In genomic region chr11:67507891-67508485, GRCh38 we compare ENCODE assay signal across 8 cellular contexts. TPM values are rescaled to one million over a fixed set of nuclear protein-coding genes. Genes with fewer than 3 reads are reported as not detected.
A peak's percentile ranks its signal among the peaks of the same experiment; 100 is the strongest.
DNase-seq lines count a peak whose midpoint lies in the region; ATAC-seq and TF ChIP-seq lines count a peak whose summit lies in the region.

CDK2AP2 (minus strand) TSS chr11:67508162; CDS start chr11:67508082, 80 bp downstream.

- H3K4me1 ChIP-seq in DOHH2 (ENCODE audit: control insufficient read depth, low read length) (peaks cover 36% of the 10 kb centered on the region), GM23338 (ENCODE audit: insufficient read depth) (peaks cover 27% of the 10 kb centered on the region)
- peaks cover 40 to 43% of the 10 kb centered on the region in 2 donors for H3K4me1 ChIP-seq in naive thymus-derived CD4-positive, alpha-beta T cell (ENCODE audit: control insufficient read depth in 2 of 2, insufficient read depth in 2 of 2, low read length in 2 of 2)

- peaks cover 7% of the 10 kb centered on the region for H3K36me3 Mint-ChIP-seq in GM23338 (ENCODE audit: low read depth)
- H3K36me3 Mint-ChIP-seq in naive thymus-derived CD4-positive, alpha-beta T cell, result peaks cover 0 to 14% (median 0%) of the 10 kb centered on the region in 5 donors
- H3K36me3 Mint-ChIP-seq in stimulated activated naive B cell treated with anti-CD40 and anti-IgM and Interleukin-4, amounts not matched to agents 10 μg/mL and 1 μg/mL and 100 μg/mL, for 72 hours, result peaks cover 7 to 14% of the 10 kb centered on the region in 2 donors

- H3K4me3 Mint-ChIP-seq in GM23338, result peak within 1 kb of the TSS; percentile 73
- peak within 1 kb of the TSS; percentile 89 to 95 (median 90) for H3K4me3 Mint-ChIP-seq in naive thymus-derived CD4-positive, alpha-beta T cell
- H3K4me3 Mint-ChIP-seq in stimulated activated naive B cell treated with anti-CD40 and anti-IgM and Interleukin-4, amounts not matched to agents 10 μg/mL and 1 μg/mL and 100 μg/mL, for 72 hours, result peak within 1 kb of the TSS; percentile 85 to 87

- CTCF ChIA-PET in naive thymus-derived CD4-positive, alpha-beta T cell (lab: Charles Lee), result interaction anchor here (1.0 to 1.1 kb wide), 2 partner anchors 88 to 119 kb away, joined by 3 to 4 read pairs; no protein-coding TSS in a partner anchor

- peaks cover 16% of the 10 kb centered on the region for H3K27me3 Mint-ChIP-seq in GM23338 (ENCODE audit: insufficient read depth, low read depth, poor library complexity)
- peaks cover 0 to 18% (median 0%) of the 10 kb centered on the region in 5 donors for H3K27me3 Mint-ChIP-seq in naive thymus-derived CD4-positive, alpha-beta T cell
- H3K27me3 Mint-ChIP-seq in stimulated activated naive B cell treated with anti-CD40 and anti-IgM and Interleukin-4, amounts not matched to agents 10 μg/mL and 1 μg/mL and 100 μg/mL, for 72 hours, result peaks cover 7 to 12% of the 10 kb centered on the region in 2 donors

- peak; percentile 100 for DNase-seq in GM23338 (ENCODE audit: low spot score)
- peak; percentile 99 for DNase-seq in LHCN-M2 (ENCODE audit: low read depth)
- DNase-seq in RPMI8226, result peak; percentile 100
- DNase-seq in activated T-helper 1 cell treated with anti-CD3 and anti-CD28 coated beads, Interleukin-2, amount 50 U/mL, for 16 hours (ENCODE audit: low read depth in 1 of 2, low spot score in 1 of 2), result peak; percentile 91 to 97
- DNase-seq in fibroblast of gingiva (ENCODE audit: low read depth), result peak; percentile 100
- peak in 8 of 9 donors; percentile 89 to 97 (median 96) for DNase-seq in naive thymus-derived CD4-positive, alpha-beta T cell
- DNase-seq in stimulated activated naive B cell treated with anti-CD40 and anti-IgM and Interleukin-4, amounts not matched to agents 10 μg/mL and 1 μg/mL and 100 μg/mL, for 72 hours, result peak; percentile 98

- H3K36me3 ChIP-seq in DOHH2 (ENCODE audit: control insufficient read depth, low read length), result peaks cover 16% of the 10 kb centered on the region
- no peaks in the 10 kb centered on the region for H3K36me3 ChIP-seq in GM23338 (ENCODE audit: insufficient read depth)
- peaks cover 0 to 9% (median 0%) of the 10 kb centered on the region in 3 experiments for H3K36me3 ChIP-seq in naive thymus-derived CD4-positive, alpha-beta T cell (ENCODE audit: control insufficient read depth in 2 of 3, insufficient read depth in 3 of 3, low read length in 3 of 3)

- peak within 1 kb of the TSS; percentile 83 for H3K4me2 ChIP-seq in DOHH2 (ENCODE audit: low read length)
- peak within 1 kb of the TSS; percentile 95 for H3K4me2 ChIP-seq in GM23338

- intact Hi-C loops in naive thymus-derived CD4-positive, alpha-beta T cell (cut with micrococcal nuclease), result loop anchor here (1.0 to 5.0 kb wide), 18 partner anchors 39 to 1191 kb away; partner anchors contain the start of genes NDUFV1 (in 2 of the 2), RPS6KB2 (in 2 of the 2), ANKRD13D (in 1 of the 2) and CD248 (in 1 of the 2)

- H3K27ac Mint-ChIP-seq in GM23338, result peak within 1 kb of the TSS; percentile 93
- peak within 1 kb of the TSS; percentile 87 to 98 (median 96) for H3K27ac Mint-ChIP-seq in naive thymus-derived CD4-positive, alpha-beta T cell
- H3K27ac Mint-ChIP-seq in stimulated activated naive B cell treated with anti-CD40 and anti-IgM and Interleukin-4, amounts not matched to agents 10 μg/mL and 1 μg/mL and 100 μg/mL, for 72 hours, result peak within 1 kb of the TSS; percentile 91

- H3K79me2 ChIP-seq in DOHH2 (ENCODE audit: control insufficient read depth, low read length) (peaks cover 44% of the 10 kb centered on the region), GM23338 (replicated peaks; ENCODE audit: insufficient read depth) (peaks cover 5% of the 10 kb centered on the region; the same call in 1 of the 2 replicates)

- peak within 1 kb of the TSS; percentile 68 for H3K27ac ChIP-seq in DOHH2 (ENCODE audit: low read depth, low read length)
- H3K27ac ChIP-seq in GM23338 (ENCODE audit: low read depth), result peak within 1 kb of the TSS; percentile 92
- H3K27ac ChIP-seq in naive thymus-derived CD4-positive, alpha-beta T cell (ENCODE audit: low read depth, low read length), result peak within 1 kb of the TSS; percentile 96

- peak within 1 kb of the TSS; percentile 94 for H2AFZ ChIP-seq in GM23338

- POLR2A ChIA-PET in naive thymus-derived CD4-positive, alpha-beta T cell (lab: Charles Lee), result interaction anchor here (0.6 to 2.4 kb wide), 14 partner anchors 22 to 664 kb away, joined by 3 to 14 read pairs (median 4); partner anchors contain the start of genes AIP, POLD4, PPP1CA and RAD9A

- peak within 1 kb of the TSS; percentile 89 for H3K4me3 ChIP-seq in DOHH2 (ENCODE audit: low read length)
- H3K4me3 ChIP-seq in GM23338, result peak within 1 kb of the TSS; percentile 86
- peak within 1 kb of the TSS; percentile 91 for H3K4me3 ChIP-seq in naive thymus-derived CD4-positive, alpha-beta T cell (ENCODE audit: low read length)

- H3K9me3 Mint-ChIP-seq in GM23338, result peaks cover 3% of the 10 kb centered on the region; the same call in 1 of the 3 replicates
- peaks cover 0 to 5% (median 0%) of the 10 kb centered on the region in 11 donors for H3K9me3 Mint-ChIP-seq in naive thymus-derived CD4-positive, alpha-beta T cell
- no peaks in the 10 kb centered on the region for H3K9me3 Mint-ChIP-seq in stimulated activated naive B cell treated with anti-CD40 and anti-IgM and Interleukin-4, amounts not matched to agents 10 μg/mL and 1 μg/mL and 100 μg/mL, for 72 hours

- H4K20me1 ChIP-seq in DOHH2 (ENCODE audit: control insufficient read depth, insufficient read depth, low read depth, low read length) (peaks cover 6% of the 10 kb centered on the region; the same call in 1 of the 2 replicates), GM23338 (replicated peaks; ENCODE audit: insufficient read depth) (peaks cover 12% of the 10 kb centered on the region)

- TF ChIP-seq CTCF in DOHH2 (IDR thresholded peaks at IDR 0.05; ENCODE audit: low read depth, low read length, poor library complexity, severe bottlenecking), result no peak
- no peak for TF ChIP-seq CTCF in GM23338 (conservative IDR thresholded peaks at IDR 0.05; ENCODE audit: low read depth in 2 of 2)

- peak; percentile 78 for ATAC-seq in GM23338
- peak; percentile 81 for ATAC-seq in naive thymus-derived CD4-positive, alpha-beta T cell
- peak; percentile 76 to 79 for ATAC-seq in stimulated activated naive B cell treated with anti-CD40 and anti-IgM and Interleukin-4, amounts not matched to agents 10 μg/mL and 1 μg/mL and 100 μg/mL, for 72 hours (replicated peaks)

- peaks cover 14% of the 10 kb centered on the region; the same call in 1 of the 2 replicates for H3K27me3 ChIP-seq in DOHH2 (ENCODE audit: control insufficient read depth, low read length)
- H3K27me3 ChIP-seq in GM23338 (ENCODE audit: insufficient read depth), result no peaks in the 10 kb centered on the region; the same call in 1 of the 2 replicates
- no peaks in the 10 kb centered on the region for H3K27me3 ChIP-seq in naive thymus-derived CD4-positive, alpha-beta T cell (ENCODE audit: control insufficient read depth in 2 of 2, insufficient read depth in 2 of 2, low read length in 2 of 2)

- H3K9me2 ChIP-seq in DOHH2 (replicated peaks; ENCODE audit: control insufficient read depth, low read length), result no peaks in the 10 kb centered on the region
- no peaks in the 10 kb centered on the region for H3K9me2 ChIP-seq in GM23338 (ENCODE audit: insufficient read depth)

- H3K9me3 ChIP-seq in DOHH2 (ENCODE audit: control insufficient read depth, insufficient read depth, low read length), result no peaks in the 10 kb centered on the region
- no peaks in the 10 kb centered on the region for H3K9me3 ChIP-seq in naive thymus-derived CD4-positive, alpha-beta T cell (ENCODE audit: control insufficient read depth in 2 of 3, low read length in 3 of 3)

- H3K4me1 Mint-ChIP-seq in GM23338, result peaks cover 23% of the 10 kb centered on the region
- H3K4me1 Mint-ChIP-seq in naive thymus-derived CD4-positive, alpha-beta T cell, result peaks cover 26 to 45% (median 36%) of the 10 kb centered on the region in 7 donors
- peaks cover 32 to 51% of the 10 kb centered on the region in 2 donors for H3K4me1 Mint-ChIP-seq in stimulated activated naive B cell treated with anti-CD40 and anti-IgM and Interleukin-4, amounts not matched to agents 10 μg/mL and 1 μg/mL and 100 μg/mL, for 72 hours

- H3F3A ChIP-seq in DOHH2 (ENCODE audit: control insufficient read depth, insufficient read depth) (peaks cover 4% of the 10 kb centered on the region), GM23338 (replicated peaks; ENCODE audit: low read depth) (peaks cover 16% of the 10 kb centered on the region; the same call in 1 of the 2 replicates)

TF ChIP-seq in GM23338, 12 proteins besides CTCF, POLR2A, EP300 and RAD21:
- TF ChIP-seq POLR2AphosphoS5 (IDR thresholded peaks at IDR 0.05; ENCODE audit: low read depth) (peak; percentile 60), NANOG (IDR thresholded peaks at IDR 0.05; ENCODE audit: borderline replicate concordance) (no peak)

RNA-seq across cellular contexts. Expression of gene CDK2AP2, which starts in this region (rescaled TPM):
- 39.8 and 48.6 TPM in 2 replicates for total RNA-seq in GM23338 (2014; rRNA removed; shearing (Covaris generic))
- polyA plus RNA-seq in GM23338 (2016; fragmentation: Nextera tagmentation; extraction: Ambion mirVana), result 120 and 128 TPM in 2 replicates
- 31.9 and 34.0 TPM in 2 replicates for total RNA-seq in LHCN-M2 (2014; rRNA removed)
- polyA plus RNA-seq in LHCN-M2 (2012), result 37.7 TPM
- total RNA-seq in naive thymus-derived CD4-positive, alpha-beta T cell, result 100 to 1,000 TPM in 1 of 5 experiments, 10 to 100 TPM in 4; 31.0 to 168 (median 61.9) TPM
- 10 to 100 TPM; 64.5 to 94.3 TPM for polyA plus RNA-seq in naive thymus-derived CD4-positive, alpha-beta T cell

Comparison
In these comparisons a context has a peak if more than half of its experiments do, and no peak if none do; other contexts are left out.
1. Peak in every context shown above with its lines: DNase-seq, ATAC-seq, H3K4me3 ChIP-seq and H3K27ac ChIP-seq.